In the genomic region with DNA sequence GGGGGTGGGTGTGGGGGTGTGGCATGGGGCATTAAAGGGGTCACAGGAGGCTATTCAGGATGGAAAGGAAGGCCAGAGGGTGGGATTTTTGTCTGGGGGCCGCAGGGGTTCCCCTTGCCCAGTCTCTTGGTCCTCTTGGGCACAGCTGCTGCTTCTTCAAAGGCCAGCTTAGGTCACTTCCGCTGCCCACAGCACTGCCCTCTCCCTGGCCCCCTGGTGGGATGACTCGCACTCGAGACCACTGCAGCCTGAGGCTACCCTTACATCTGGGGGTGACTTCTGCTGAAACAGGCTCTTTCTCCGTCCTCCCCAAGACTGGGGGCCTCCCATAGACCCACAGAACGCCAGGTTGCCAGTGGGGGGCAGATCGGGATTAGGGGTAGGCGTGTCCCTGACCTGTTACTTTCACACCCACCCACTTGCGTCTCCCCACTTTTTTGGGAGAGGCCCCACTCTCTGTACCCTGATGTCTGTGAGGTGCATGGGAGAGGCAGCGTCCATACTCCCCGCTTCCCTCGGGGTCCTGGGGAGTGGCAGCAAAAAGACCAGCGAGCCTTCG, we compare ENCODE assay signal across 8 cellular contexts. TPM values are rescaled to one million over a fixed set of nuclear protein-coding genes. Genes with fewer than 3 reads are reported as not detected.
DNase-seq lines count a peak whose midpoint lies in the region; ATAC-seq and TF ChIP-seq lines count a peak whose summit lies in the region.

No MANE protein-coding gene starts in this region.

- H3K4me3 Mint-ChIP-seq in activated naive CD4-positive, alpha-beta T cell treated with anti-CD3 and anti-CD28 coated beads, Interleukin-2, amount 10 ng/mL, durations not matched to agents 7 days and 5 days, result peak overlapping the region; percentile 75
- peak overlapping the region; percentile 63 for H3K4me3 Mint-ChIP-seq in WTC11

- no peak overlapping the region for H3K27ac Mint-ChIP-seq in activated naive CD4-positive, alpha-beta T cell treated with anti-CD3 and anti-CD28 coated beads, Interleukin-2, amount 10 ng/mL, durations not matched to agents 7 days and 5 days
- H3K27ac Mint-ChIP-seq in activated naive CD4-positive, alpha-beta T cell treated with anti-CD3 and anti-CD28 coated beads, Interleukin-2, amount 50 U/mL, for 72 hours, result no peak overlapping the region
- H3K27ac Mint-ChIP-seq in WTC11, result no peak overlapping the region

- H3K27ac ChIP-seq in iPS-18a (ENCODE audit: low read length) (no peak overlapping the region), testis (no peak overlapping the region)

- H3K36me3 Mint-ChIP-seq in activated naive CD4-positive, alpha-beta T cell treated with anti-CD3 and anti-CD28 coated beads, Interleukin-2, amount 10 ng/mL, durations not matched to agents 7 days and 5 days, result peaks cover 9% of the 10 kb centered on the region
- peaks cover 5 to 7% of the 10 kb centered on the region in 2 donors for H3K36me3 Mint-ChIP-seq in activated naive CD4-positive, alpha-beta T cell treated with anti-CD3 and anti-CD28 coated beads, Interleukin-2, amount 50 U/mL, for 72 hours
- no peaks in the 10 kb centered on the region for H3K36me3 Mint-ChIP-seq in WTC11

- DNase-seq in activated naive CD4-positive, alpha-beta T cell treated with anti-CD3 and anti-CD28 coated beads, Interleukin-2, amount 10 ng/mL, durations not matched to agents 7 days and 5 days, result no peak
- DNase-seq in activated naive CD4-positive, alpha-beta T cell treated with anti-CD3 and anti-CD28 coated beads, Interleukin-2, amount 50 U/mL, for 72 hours (ENCODE audit: low spot score in 2 of 2), result no peak
- no peak for DNase-seq in WTC11 (ENCODE audit: low spot score)
- no peak for DNase-seq in testis
- no peak for DNase-seq in SHP77 (lab: John Stamatoyannopoulos, UW)
- DNase-seq in cerebellar nuclear complex (lab: John Stamatoyannopoulos, UW), result no peak

- H3K9ac ChIP-seq in iPS-18a (ENCODE audit: low read length), result no peak overlapping the region

- POLR2A ChIA-PET in WTC11 (lab: Charles Lee), result interaction anchor here (1.0 kb wide), 1 partner anchor 38 kb away, joined by 3 read pairs; no protein-coding TSS in a partner anchor

- no peak for ATAC-seq in activated naive CD4-positive, alpha-beta T cell treated with anti-CD3 and anti-CD28 coated beads, Interleukin-2, amount 50 U/mL, for 72 hours
- ATAC-seq in WTC11, result no peak
- ATAC-seq in HG03025 (IDR thresholded peaks at IDR 0.05; ENCODE audit: low FRiP score, unreplicated experiment), result no peak

- peaks cover 13% of the 10 kb centered on the region for H3K4me1 ChIP-seq in iPS-18a (ENCODE audit: control insufficient read depth, low read depth, low read length)
- peaks cover 27% of the 10 kb centered on the region for H3K4me1 ChIP-seq in testis

- peaks cover 35% of the 10 kb centered on the region for H3K4me1 Mint-ChIP-seq in activated naive CD4-positive, alpha-beta T cell treated with anti-CD3 and anti-CD28 coated beads, Interleukin-2, amount 10 ng/mL, durations not matched to agents 7 days and 5 days
- H3K4me1 Mint-ChIP-seq in WTC11, result peaks cover 30% of the 10 kb centered on the region

- no peak for TF ChIP-seq POLR2A in testis (IDR thresholded peaks at IDR 0.05)

- H3K27me3 ChIP-seq in iPS-18a (ENCODE audit: control insufficient read depth, insufficient read depth, low read length), result peaks cover 60% of the 10 kb centered on the region
- H3K27me3 ChIP-seq in testis, result no peaks in the 10 kb centered on the region

- intact Hi-C loops in testis (cut with DNase I; ENCODE audit: low total_unique reads), result no loop called here

- CTCF ChIA-PET in activated naive CD4-positive, alpha-beta T cell treated with anti-CD3 and anti-CD28 coated beads, Interleukin-2, amount 10 ng/mL, durations not matched to agents 7 days and 5 days (lab: Charles Lee), result interaction anchor here (1.1 to 5.7 kb wide), 4 partner anchors 14 to 36 kb away, joined by 3 to 75 read pairs (median 6); no protein-coding TSS in a partner anchor
- CTCF ChIA-PET in WTC11 (lab: Charles Lee), result interaction anchor here (1.0 to 5.6 kb wide), 27 partner anchors 9 to 500 kb away, joined by 3 to 119 read pairs (median 7); partner anchors contain the start of genes C20orf204, PCMTD2, PRPF6 and SAMD10

- no peak for TF ChIP-seq CTCF in WTC11 (IDR thresholded peaks at IDR 0.05)
- no peak for TF ChIP-seq CTCF in testis (IDR thresholded peaks at IDR 0.05)

- H3K36me3 ChIP-seq in iPS-18a (ENCODE audit: control insufficient read depth, low read depth, low read length) (no peaks in the 10 kb centered on the region), testis (ENCODE audit: low read depth, missing control alignments) (no peaks in the 10 kb centered on the region)

- H3K27me3 Mint-ChIP-seq in activated naive CD4-positive, alpha-beta T cell treated with anti-CD3 and anti-CD28 coated beads, Interleukin-2, amount 10 ng/mL, durations not matched to agents 7 days and 5 days, result peaks cover 65% of the 10 kb centered on the region
- peaks cover 54% of the 10 kb centered on the region for H3K27me3 Mint-ChIP-seq in WTC11 (ENCODE audit: low read depth)

- 21 to 28% methylated on average over 5 to 14 of the region's 14 CpGs for WGBS in testis, 2 donors

- H3K9me3 ChIP-seq in iPS-18a (ENCODE audit: control insufficient read depth, low read depth, low read length) (no peaks in the 10 kb centered on the region), testis (no peaks in the 10 kb centered on the region)

- peak overlapping the region; percentile 47 for H3K4me3 ChIP-seq in iPS-18a (ENCODE audit: low read length)
- peak overlapping the region; percentile 47 to 64 for H3K4me3 ChIP-seq in testis

- peaks cover 8% of the 10 kb centered on the region for H3K9me3 Mint-ChIP-seq in activated naive CD4-positive, alpha-beta T cell treated with anti-CD3 and anti-CD28 coated beads, Interleukin-2, amount 10 ng/mL, durations not matched to agents 7 days and 5 days
- no peaks in the 10 kb centered on the region for H3K9me3 Mint-ChIP-seq in activated naive CD4-positive, alpha-beta T cell treated with anti-CD3 and anti-CD28 coated beads, Interleukin-2, amount 50 U/mL, for 72 hours
- H3K9me3 Mint-ChIP-seq in WTC11, result 0 out of 2 replicates have a peak, but pooled peaks cover 3% of the 10 kb centered on the region

TF ChIP-seq in WTC11, 78 proteins besides CTCF, POLR2A, EP300 and RAD21:
- TF ChIP-seq ZMAT4 (CRISPR knock-in tag; IDR thresholded peaks at IDR 0.05) (no peak), ZNF396 (CRISPR knock-in tag; IDR thresholded peaks at IDR 0.05; ENCODE audit: borderline replicate concordance) (no peak), ZNF121 (CRISPR knock-in tag; IDR thresholded peaks at IDR 0.05) (no peak)

RNA-seq across cellular contexts. Expression of gene LKAAEAR1, which starts 1.3 kb away (rescaled TPM):
- total RNA-seq in activated naive CD4-positive, alpha-beta T cell treated with anti-CD3 and anti-CD28 coated beads, Interleukin-2, amount 50 U/mL, for 72 hours, result not detected
- total RNA-seq in WTC11 (2021) (0.53 to 1.7 TPM (median 0.73 TPM) in 3 replicates), testis (10 to 100 TPM; 45.3 to 89.9 TPM)
- polyA plus RNA-seq in testis (ENCODE audit: insufficient read depth, low read depth, low replicate concordance), result 6.6 TPM

RNA-seq across cellular contexts. Expression of gene OPRL1, which starts 3.0 kb away (rescaled TPM):
- total RNA-seq in activated naive CD4-positive, alpha-beta T cell treated with anti-CD3 and anti-CD28 coated beads, Interleukin-2, amount 50 U/mL, for 72 hours, result 1 to 10 TPM in 1 of 2 donors, under 1 TPM in 1; 0.32 to 1.2 TPM
- total RNA-seq in WTC11 (2021) (1.7 to 2.2 TPM (median 2.0 TPM) in 3 replicates), testis (1 to 10 TPM; 6.0 to 7.7 TPM)
- 9.4 TPM for polyA plus RNA-seq in testis (ENCODE audit: insufficient read depth, low read depth, low replicate concordance)

RNA-seq across cellular contexts. Expression of gene RGS19, which starts 3.6 kb away (rescaled TPM):
- 10 to 100 TPM; 21.5 to 47.8 TPM for total RNA-seq in activated naive CD4-positive, alpha-beta T cell treated with anti-CD3 and anti-CD28 coated beads, Interleukin-2, amount 50 U/mL, for 72 hours
- total RNA-seq in WTC11 (2021) (13.8 to 15.9 TPM (median 15.1 TPM) in 3 replicates), testis (10 to 100 TPM in 1 of 2 donors, 1 to 10 TPM in 1; 4.4 to 10.4 TPM)
- 7.3 TPM for polyA plus RNA-seq in testis (ENCODE audit: insufficient read depth, low read depth, low replicate concordance)

RNA-seq across cellular contexts. Expression of gene TCEA2, which starts 19.9 kb away (rescaled TPM):
- total RNA-seq in activated naive CD4-positive, alpha-beta T cell treated with anti-CD3 and anti-CD28 coated beads, Interleukin-2, amount 50 U/mL, for 72 hours, result 10 to 100 TPM; 21.9 to 79.3 TPM
- total RNA-seq in WTC11 (2021), result 55.8 to 63.6 TPM (median 63.5 TPM) in 3 replicates
- total RNA-seq in testis, result 100 to 1,000 TPM in 1 of 2 donors, 10 to 100 TPM in 1; 94.5 to 126 TPM
- 171 TPM for polyA plus RNA-seq in testis (ENCODE audit: insufficient read depth, low read depth, low replicate concordance)

RNA-seq across cellular contexts. Expression of gene NPBWR2, which starts 24.5 kb away (rescaled TPM):
- total RNA-seq in activated naive CD4-positive, alpha-beta T cell treated with anti-CD3 and anti-CD28 coated beads, Interleukin-2, amount 50 U/mL, for 72 hours, result not detected
- total RNA-seq in WTC11 (2021) (not detected in 3 replicates), testis (under 1 TPM in 1 of 2 donors, not detected in 1; 0.19 TPM)
- not detected for polyA plus RNA-seq in testis (ENCODE audit: insufficient read depth, low read depth, low replicate concordance)

Comparison
In these comparisons a context has a peak if more than half of its experiments do, and no peak if none do; other contexts are left out.
1. RNA of gene LKAAEAR1, which starts 1.3 kb away (total RNA-seq): 45.3 to 89.9 TPM in testis; 0.53 to 1.7 TPM in WTC11 and not detected in activated naive CD4-positive, alpha-beta T cell treated with anti-CD3 and anti-CD28 coated beads, Interleukin-2, amount 50 U/mL, for 72 hours; every median in the first group is over 10 times any median in the second.